Comparison of ENCODE assay signal across 1 cellular context in genomic region chr1:9302745-9303524, GRCh38.
TF ChIP-seq lines count a peak whose summit lies in the region.

No MANE protein-coding gene starts in this region.

TF ChIP-seq in GM23338, 12 proteins besides CTCF, POLR2A, EP300 and RAD21 (continued from another document):
- TF ChIP-seq ZNF462 (CRISPR knock-in tag; IDR thresholded peaks at IDR 0.05) (no peak), CREB1 (CRISPR knock-in tag; IDR thresholded peaks at IDR 0.05; ENCODE audit: low read depth) (no peak), NANOG (IDR thresholded peaks at IDR 0.05; ENCODE audit: borderline replicate concordance) (no peak), ZNF331 (CRISPR knock-in tag; IDR thresholded peaks at IDR 0.05; ENCODE audit: low read depth) (no peak), STAT1 (IDR thresholded peaks at IDR 0.05; ENCODE audit: unreplicated experiment) (no peak)
